ENCODE assay signal across 1 cellular context in genomic region chr4:76012388-76012801, GRCh38.
TF ChIP-seq lines count a peak whose summit lies in the region.

No MANE protein-coding gene starts in this region.

TF ChIP-seq in WTC11, 78 proteins besides CTCF, POLR2A, EP300 and RAD21:
- TF ChIP-seq TP53 (CRISPR knock-in tag; IDR thresholded peaks at IDR 0.05) (no peak), E2F1 (CRISPR knock-in tag; IDR thresholded peaks at IDR 0.05) (no peak), FOXP4 (CRISPR knock-in tag; IDR thresholded peaks at IDR 0.05) (no peak), CREB1 (CRISPR knock-in tag; IDR thresholded peaks at IDR 0.05) (no peak), FOXJ3 (CRISPR knock-in tag; IDR thresholded peaks at IDR 0.05; ENCODE audit: borderline replicate concordance) (no peak), GRHL2 (CRISPR knock-in tag; IDR thresholded peaks at IDR 0.05; ENCODE audit: insufficient replicate concordance, severe bottlenecking) (no peak), ARID4B (CRISPR knock-in tag; IDR thresholded peaks at IDR 0.05; ENCODE audit: borderline replicate concordance) (no peak), AR (CRISPR knock-in tag; IDR thresholded peaks at IDR 0.05) (no peak), OVOL2 (CRISPR knock-in tag; IDR thresholded peaks at IDR 0.05; ENCODE audit: borderline replicate concordance) (no peak), SOX15 (CRISPR knock-in tag; IDR thresholded peaks at IDR 0.05) (no peak), ZBTB43 (CRISPR knock-in tag; IDR thresholded peaks at IDR 0.05) (no peak), KAT7 (CRISPR knock-in tag; IDR thresholded peaks at IDR 0.05; ENCODE audit: borderline replicate concordance) (no peak), MYBL2 (CRISPR knock-in tag; IDR thresholded peaks at IDR 0.05) (no peak), ZSCAN18 (CRISPR knock-in tag; IDR thresholded peaks at IDR 0.05) (no peak), ZNF219 (CRISPR knock-in tag; IDR thresholded peaks at IDR 0.05; ENCODE audit: borderline replicate concordance) (no peak), ZNF281 (CRISPR knock-in tag; IDR thresholded peaks at IDR 0.05) (no peak)
